Comparison of ENCODE assay signal across 9 cellular contexts in genomic region chr1:36157973-36158826, GRCh38. TPM values are rescaled to one million over a fixed set of nuclear protein-coding genes. Genes with fewer than 3 reads are reported as not detected.
DNase-seq lines count a peak whose midpoint lies in the region; ATAC-seq and TF ChIP-seq lines count a peak whose summit lies in the region.
"Had no signal": no experiment of that assay in that cellular context is flagged by ENCODE, and none has a peak within 500 bp of the region (broad histone marks: within the 10 kb centered on the region; RNA-seq: fewer than 3 reads in every experiment).

No MANE protein-coding gene starts in this region.

- no peaks in the 10 kb centered on the region for H3K27me3 ChIP-seq in cardiac muscle cell
- no peaks in the 10 kb centered on the region for H3K27me3 ChIP-seq in brain microvascular endothelial cell (replicated peaks)
- H3K27me3 ChIP-seq in vagina = no peaks in the 10 kb centered on the region

- DNase-seq in cardiac muscle cell (ENCODE audit: low read depth in 1 of 2, low spot score in 1 of 2) (no peak), left ventricle myocardium superior (no peak), brain microvascular endothelial cell (no peak), vagina (ENCODE audit: extremely low spot score in 2 of 2) (no peak), NCI-H748 treated with DMSO at 0.1 percent for 48 hours (lab: John Stamatoyannopoulos, UW) (no peak), GDM1 (lab: John Stamatoyannopoulos, UW) (no peak)
- DNase-seq: NCI-H2081 treated with DMSO at 0.1 percent for 48 hours had no signal

- ATAC-seq in left ventricle myocardium superior (no peak), HG03432 (IDR thresholded peaks at IDR 0.05; ENCODE audit: unreplicated experiment) (no peak)

- H3K4me3 ChIP-seq in cardiac muscle cell = peak overlapping the region; percentile 78
- H3K4me3 ChIP-seq in brain microvascular endothelial cell (ENCODE audit: low read depth, low read length) = peak overlapping the region; percentile 97
- H3K4me3 ChIP-seq in mesodermal cell (ENCODE audit: extremely low read depth, insufficient read depth, low read length, poor library complexity, severe bottlenecking) = peak overlapping the region; percentile 96
- peak overlapping the region; percentile 94 to 99 for H3K4me3 ChIP-seq in vagina

- in situ Hi-C loops in brain microvascular endothelial cell (cut with HindIII; ENCODE audit: low pct_ligation_motif_present, low sequenced_read_pairs) = no loop called here

- H3K4me1 ChIP-seq in cardiac muscle cell (ENCODE audit: low read depth) (peaks cover 49% of the 10 kb centered on the region), mesodermal cell (ENCODE audit: control insufficient read depth, insufficient read depth, low read length, poor library complexity, severe bottlenecking) (peaks cover 56% of the 10 kb centered on the region), vagina (peaks cover 73% of the 10 kb centered on the region)

- no peaks in the 10 kb centered on the region for H3K9me3 ChIP-seq in cardiac muscle cell (ENCODE audit: low read depth)
- H3K9me3 ChIP-seq in mesodermal cell (ENCODE audit: control insufficient read depth, low read length) = no peaks in the 10 kb centered on the region
- H3K9me3 ChIP-seq in vagina = no peaks in the 10 kb centered on the region

- H3K27ac ChIP-seq in cardiac muscle cell (peak overlapping the region; percentile 97), brain microvascular endothelial cell (no peak overlapping the region), mesodermal cell (ENCODE audit: low read depth, low read length, severe bottlenecking) (no peak overlapping the region), vagina (peak overlapping the region; percentile 100)

- no peaks in the 10 kb centered on the region for H3K36me3 ChIP-seq in cardiac muscle cell
- H3K36me3 ChIP-seq in brain microvascular endothelial cell (replicated peaks) = peaks cover 45% of the 10 kb centered on the region
- H3K36me3 ChIP-seq in mesodermal cell (ENCODE audit: control insufficient read depth, insufficient read depth, low read length) = peaks cover 49% of the 10 kb centered on the region
- H3K36me3 ChIP-seq in vagina = no peaks in the 10 kb centered on the region

- WGBS in mesodermal cell (ENCODE audit: insufficient coverage in 2 of 2), 2 experiments = 90 to 94% methylated on average over 8 of the region's 9 CpGs

- TF ChIP-seq POLR2A in vagina (IDR thresholded peaks at IDR 0.05) = no peak

- intact Hi-C loops in left ventricle myocardium superior (cut with micrococcal nuclease) = no loop called here
- intact Hi-C loops in vagina (cut with DNase I) = loop anchor here (10.0 kb wide), 3 partner anchors 67 to 227 kb away; partner anchors contain the start of genes STK40 and THRAP3

- TF ChIP-seq CTCF in cardiac muscle cell (IDR thresholded peaks at IDR 0.05; ENCODE audit: low read depth, low read length) (no peak), brain microvascular endothelial cell (IDR thresholded peaks at IDR 0.05; ENCODE audit: low read depth, low read length, missing control alignments) (no peak), vagina (IDR thresholded peaks at IDR 0.05) (no peak)

RNA-seq across cellular contexts. Expression of gene MAP7D1, which starts 2.2 kb away (rescaled TPM):
- total RNA-seq in cardiac muscle cell (224 and 239 TPM in 2 replicates), left ventricle myocardium superior (385 TPM), vagina (93.8 TPM)
- polyA plus RNA-seq in cardiac muscle cell = 132 and 141 TPM in 2 replicates
- polyA plus RNA-seq in mesodermal cell (2013, experiment 1 of 2) = 148 TPM
- 124 TPM for polyA plus RNA-seq in mesodermal cell (2013, experiment 2 of 2)

RNA-seq across cellular contexts. Expression of gene TRAPPC3, which starts 8.9 kb away (rescaled TPM):
- total RNA-seq in cardiac muscle cell (83.5 and 99.6 TPM in 2 replicates), left ventricle myocardium superior (57.8 TPM), vagina (52.1 TPM)
- polyA plus RNA-seq in cardiac muscle cell = 119 and 125 TPM in 2 replicates
- polyA plus RNA-seq in mesodermal cell (2013, experiment 1 of 2) = 61.7 TPM
- polyA plus RNA-seq in mesodermal cell (2013, experiment 2 of 2) = 55.2 TPM

RNA-seq across cellular contexts. Expression of gene COL8A2, which starts 33.2 kb away (rescaled TPM):
- total RNA-seq in cardiac muscle cell (0.11 and 0.57 TPM in 2 replicates), left ventricle myocardium superior (0.67 TPM), vagina (6.4 TPM)
- polyA plus RNA-seq in cardiac muscle cell = 0.05 TPM in 1 of 2 replicates, not detected in the other
- polyA plus RNA-seq in mesodermal cell (2013, experiment 1 of 2) = 0.37 TPM
- polyA plus RNA-seq in mesodermal cell (2013, experiment 2 of 2) = 0.61 TPM

Comparison
In these comparisons a context has a peak if more than half of its experiments do, and no peak if none do; other contexts are left out.
1. H3K27ac ChIP-seq: peak in cardiac muscle cell (single experiment) and vagina (single experiment); none in brain microvascular endothelial cell (single experiment) and mesodermal cell (single experiment).
2. Peak in every context shown above with its lines, with median percentiles within 50 percentile points of each other: H3K4me3 ChIP-seq.